In genomic region chr3:52238761-52239701, GRCh38 we compare ENCODE assay signal across 8 cellular contexts. TPM values are rescaled to one million over a fixed set of nuclear protein-coding genes. Genes with fewer than 3 reads are reported as not detected.
A peak's percentile ranks its signal among the peaks of the same experiment; 100 is the strongest.
DNase-seq lines count a peak whose midpoint lies in the region; ATAC-seq and TF ChIP-seq lines count a peak whose summit lies in the region.

Gene TWF2, minus strand, starts transcription at chr3:52239158. Its CDS starts 142 bp downstream, at chr3:52239016.

- H3K4me2 ChIP-seq in mammary epithelial cell (ENCODE audit: insufficient read depth, low read depth, low read length): peak within 1 kb of the TSS; percentile 91

- peaks cover 41% of the 10 kb centered on the region for H3K4me1 ChIP-seq in mammary epithelial cell (ENCODE audit: insufficient read depth, low read length)

- peaks cover 51% of the 10 kb centered on the region for H3K79me2 ChIP-seq in mammary epithelial cell (ENCODE audit: insufficient read depth, low read length)

- no peaks in the 10 kb centered on the region for H3K36me3 ChIP-seq in mammary epithelial cell (ENCODE audit: insufficient read depth, low read length)

- H4K20me1 ChIP-seq in mammary epithelial cell (ENCODE audit: insufficient read depth, low read length): no peaks in the 10 kb centered on the region

- peaks cover 68 to 83% of the 10 kb centered on the region in 2 donors for H3K4me1 Mint-ChIP-seq in immature natural killer cell

- peak within 1 kb of the TSS; percentile 90 to 97 (median 95) for H3K27ac Mint-ChIP-seq in immature natural killer cell

- peak; percentile 6; the same call in 1 of the 2 replicates for TF ChIP-seq CTCF in WI38 (IDR thresholded peaks at IDR 0.05; ENCODE audit: low read depth, low read length)
- TF ChIP-seq CTCF in mammary epithelial cell (conservative IDR thresholded peaks at IDR 0.05 in 1 of 2, IDR thresholded peaks at IDR 0.05 in 1 of 2; ENCODE audit: extremely low read depth in 1 of 2, insufficient read depth in 1 of 2, low read depth in 1 of 2, low read length in 2 of 2): peak; percentile 24 to 48

- peak within 1 kb of the TSS; percentile 94 to 100 (median 98) for H3K4me3 Mint-ChIP-seq in immature natural killer cell

- BruUV-seq in mammary epithelial cell (replicated peaks; lab: Mats Ljungman, UMichigan): TSS peak; percentile 64

- no peaks in the 10 kb centered on the region for H3K9me3 ChIP-seq in mammary epithelial cell (replicated peaks; ENCODE audit: insufficient read depth, low read length)

- DNase-seq in DMS 273 (lab: John Stamatoyannopoulos, UW; ENCODE audit: unreplicated experiment) (peak; percentile 88), DMS 273 treated with DMSO at 0.1 percent for 48 hours (lab: John Stamatoyannopoulos, UW) (no peak), NCI-H146 treated with DMSO at 0.1 percent for 48 hours (lab: John Stamatoyannopoulos, UW; ENCODE audit: unreplicated experiment) (peak; percentile 33), mammary epithelial cell (peak; percentile 71), immature natural killer cell (peak; percentile 90 to 93 (median 92)), smooth muscle cell of the brain vasculature (ENCODE audit: low read depth, low spot score) (peak; percentile 33)

- intact Hi-C loops in mammary epithelial cell (cut with micrococcal nuclease): loop anchor here (5.0 kb wide), 2 partner anchors 192 to 208 kb away; partner anchors contain the start of gene SEMA3G

- peak within 1 kb of the TSS; percentile 47 for H3K9ac ChIP-seq in mammary epithelial cell (ENCODE audit: insufficient read depth, low read length)

- peak within 1 kb of the TSS; percentile 62 for H3K4me3 ChIP-seq in WI38 (ENCODE audit: low read depth, low read length)
- peak within 1 kb of the TSS; percentile 51 to 99 (median 95) for H3K4me3 ChIP-seq in mammary epithelial cell (replicated peaks in 1 of 3; ENCODE audit: insufficient read depth in 1 of 3, low read depth in 2 of 3, low read length in 3 of 3)

- dilution Hi-C loops in mammary epithelial cell (cut with HindIII; ENCODE audit: low sequenced_read_pairs): no loop called here

- no peaks in the 10 kb centered on the region for H3K27me3 ChIP-seq in mammary epithelial cell (ENCODE audit: insufficient read depth, low read length)

- peaks cover 0 to 3% (median 0%) of the 10 kb centered on the region in 3 donors for H3K36me3 Mint-ChIP-seq in immature natural killer cell

- peak within 1 kb of the TSS; percentile 95 for H2AFZ ChIP-seq in mammary epithelial cell (ENCODE audit: low read depth, low read length)

- H3K27me3 Mint-ChIP-seq in immature natural killer cell (ENCODE audit: low read depth in 3 of 3): peaks cover 0 to 8% (median 8%) of the 10 kb centered on the region in 3 donors

- no peaks in the 10 kb centered on the region for H3K9me3 Mint-ChIP-seq in immature natural killer cell

- ATAC-seq in HG02623 (IDR thresholded peaks at IDR 0.05; ENCODE audit: unreplicated experiment): peak; percentile 72

- H3K27ac ChIP-seq in mammary epithelial cell (ENCODE audit: insufficient read depth, low read depth, low read length): peak within 1 kb of the TSS; percentile 66

- in situ Hi-C loops in mammary epithelial cell (cut with MboI; ENCODE audit: low sequenced_read_pairs in 2 of 2): no loop called here

- WGBS in mammary epithelial cell (ENCODE audit: low coverage, missing lambda C conversion rate): 0% methylated on average over 21 of the region's 92 CpGs

- CTCF ChIA-PET in mammary epithelial cell (lab: Charles Lee; ENCODE audit: low non-redundant PET): interaction anchor here (0.6 kb wide), 3 partner anchors 19 to 92 kb away, joined by 3 to 4 read pairs (median 4); partner anchors contain the start of gene GLYCTK

RNA-seq across cellular contexts. Expression of gene TWF2, which starts in this region (rescaled TPM):
- 10 to 100 TPM; 67.8 to 96.2 TPM for total RNA-seq in mammary epithelial cell
- 137 TPM for polyA plus RNA-seq in mammary epithelial cell
- polyA minus RNA-seq in mammary epithelial cell: 179 TPM
- polyA plus RNA-seq in immature natural killer cell: 100 to 1,000 TPM in 2 of 3 donors, 10 to 100 TPM in 1; 96.4 to 159 (median 143) TPM
